Comparison of ENCODE assay signal across 17 cellular contexts in the genomic region with DNA sequence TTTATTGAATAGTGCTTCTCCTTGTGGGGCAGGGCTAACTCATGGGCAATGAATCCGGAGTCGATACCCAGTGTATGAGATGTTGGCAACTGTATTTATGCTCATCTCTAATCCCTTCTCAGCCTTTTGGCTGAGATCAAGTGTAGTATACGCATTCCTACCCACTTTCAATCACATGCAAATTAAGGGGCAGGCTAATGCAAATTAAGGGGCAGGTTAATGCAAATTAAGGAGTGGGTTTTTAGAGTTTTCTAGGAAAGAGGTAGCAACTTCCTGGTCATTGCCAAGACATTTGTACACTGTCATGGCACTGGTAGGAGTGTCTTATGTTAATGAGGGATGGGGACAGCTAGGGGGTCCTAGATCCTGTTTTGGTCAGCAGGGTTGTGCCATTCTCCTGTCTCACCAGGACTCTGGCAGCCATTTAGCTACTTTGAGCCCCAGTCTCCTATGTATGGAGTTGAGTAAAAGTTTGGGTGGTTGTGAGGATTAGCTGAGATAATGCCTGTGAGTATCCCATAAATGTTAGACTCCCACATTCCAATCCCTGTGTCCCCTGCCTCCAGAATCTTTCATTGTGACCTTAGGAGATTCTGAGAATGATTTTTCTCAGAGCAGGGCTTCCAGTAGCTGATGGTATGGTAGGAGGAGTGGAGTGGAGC.
"Had no signal": no experiment of that assay in that cellular context is flagged by ENCODE, and none has a peak within 500 bp of the region (broad histone marks: within the 10 kb centered on the region; RNA-seq: fewer than 3 reads in every experiment).

A gene (plus strand): TSS at position 612 of the 662 bp plus-strand sequence. CDS start 173 bp downstream, outside the sequence.

- DNase-seq: activated CD4-positive, alpha-beta T cell treated with anti-CD3 and anti-CD28 coated beads, Interleukin-2, amount 50 U/mL, for 4 hours; activated gamma-delta T cell treated with Interleukin-2 at 50 U/mL for 16 hours; adrenal gland; effector CD8-positive, alpha-beta T cell; heart right ventricle; left ventricle myocardium inferior; midbrain; pancreas; stimulated activated CD4-positive, alpha-beta T cell treated with anti-CD3 and anti-CD28 coated beads, Interleukin-4, amount 100 ng/mL, for 24 hours; stomach; upper lobe of left lung; WERI-Rb-1 had no signal

- H3K4me3 ChIP-seq: adrenal gland, gastroesophageal sphincter, heart right ventricle, left ventricle myocardium inferior, pancreas, stomach, upper lobe of left lung had no signal

- H3K4me1 ChIP-seq: adrenal gland, heart right ventricle, left ventricle myocardium inferior, pancreas, stomach, upper lobe of left lung had no signal

- H3K27ac ChIP-seq: adrenal gland, gastroesophageal sphincter, heart right ventricle, left ventricle myocardium inferior, neutrophil, pancreas, stomach, upper lobe of left lung, WERI-Rb-1 had no signal

- H3K27me3 ChIP-seq: adrenal gland, gastroesophageal sphincter, heart right ventricle, pancreas, stomach, upper lobe of left lung had no signal

- FAIRE-seq: pancreas had no signal

- ATAC-seq: activated naive CD4-positive, alpha-beta T cell treated with anti-CD3 and anti-CD28 coated beads, Interleukin-2, amount 50 U/mL, for 72 hours; gastroesophageal sphincter; heart right ventricle; pancreas; sciatic nerve; stimulated activated effector memory CD8-positive, alpha-beta T cell treated with anti-CD3 and anti-CD28 coated beads, Interleukin-12 subunit alpha, Interleukin-12 subunit beta, amount 100 ng/mL, for 72 hours had no signal

- H3K36me3 ChIP-seq: adrenal gland, gastroesophageal sphincter, heart right ventricle, left ventricle myocardium inferior, neutrophil, pancreas, stomach, upper lobe of left lung, WERI-Rb-1 had no signal

- H3K9me3 ChIP-seq: adrenal gland, gastroesophageal sphincter, left ventricle myocardium inferior, neutrophil, pancreas, stomach, upper lobe of left lung had no signal
